Comparison of ENCODE assay signal across 16 cellular contexts in genomic region chr1:66705100-66705499, GRCh38. TPM values are rescaled to one million over a fixed set of nuclear protein-coding genes. Genes with fewer than 3 reads are reported as not detected.
DNase-seq lines count a peak whose midpoint lies in the region; ATAC-seq and TF ChIP-seq lines count a peak whose summit lies in the region.
"Had no signal": no experiment of that assay in that cellular context is flagged by ENCODE, and none has a peak within 500 bp of the region (broad histone marks: within the 10 kb centered on the region; RNA-seq: fewer than 3 reads in every experiment).

No MANE protein-coding gene starts in this region.

- TF ChIP-seq CTCF in adrenal gland (IDR thresholded peaks at IDR 0.05) (no peak), hepatocyte (IDR thresholded peaks at IDR 0.05; ENCODE audit: poor library complexity) (no peak), smooth muscle cell (IDR thresholded peaks at IDR 0.05; ENCODE audit: borderline replicate concordance, insufficient read depth, poor library complexity, severe bottlenecking) (no peak), ovary (IDR thresholded peaks at IDR 0.05) (no peak), WTC11 (IDR thresholded peaks at IDR 0.05) (no peak)

- no peaks in the 10 kb centered on the region for H3K36me3 ChIP-seq in adrenal gland (replicated peaks in 1 of 2)
- no peaks in the 10 kb centered on the region for H3K36me3 ChIP-seq in hepatocyte (replicated peaks; ENCODE audit: insufficient read depth, low read depth)
- no peaks in the 10 kb centered on the region for H3K36me3 ChIP-seq in smooth muscle cell (ENCODE audit: low read depth)
- H3K36me3 ChIP-seq in ovary, result no peaks in the 10 kb centered on the region
- H3K36me3 ChIP-seq: suprapubic skin had no signal

- no peak overlapping the region for H3K4me3 ChIP-seq in adrenal gland
- H3K4me3 ChIP-seq in hepatocyte, result no peak overlapping the region
- H3K4me3 ChIP-seq in smooth muscle cell, result no peak overlapping the region
- H3K4me3 ChIP-seq in ovary, result no peak overlapping the region
- H3K4me3 ChIP-seq: skin epidermis, suprapubic skin had no signal

- H3F3A ChIP-seq in smooth muscle cell (ENCODE audit: low read depth), result no peaks in the 10 kb centered on the region

- no peaks in the 10 kb centered on the region for H3K79me2 ChIP-seq in hepatocyte
- H3K79me2 ChIP-seq in smooth muscle cell (ENCODE audit: low read depth), result no peaks in the 10 kb centered on the region

- H3K9me3 ChIP-seq in adrenal gland (replicated peaks in 1 of 3) (no peaks in the 10 kb centered on the region), hepatocyte (ENCODE audit: low read depth) (no peaks in the 10 kb centered on the region), smooth muscle cell (replicated peaks; ENCODE audit: low read depth) (no peaks in the 10 kb centered on the region), ovary (no peaks in the 10 kb centered on the region)
- H3K9me3 ChIP-seq: suprapubic skin had no signal

- POLR2A ChIA-PET in WTC11 (lab: Charles Lee), result no interaction called here

- no peaks in the 10 kb centered on the region for H3K36me3 Mint-ChIP-seq in WTC11
- H3K36me3 Mint-ChIP-seq: naive B cell had no signal

- DNase-seq in ELR (ENCODE audit: low read depth) (peak; percentile 88), adrenal gland (peak; percentile 25 to 67 (median 38)), hepatocyte (ENCODE audit: low spot score) (peak; percentile 56), smooth muscle cell (lab: John Stamatoyannopoulos, UW; ENCODE audit: unreplicated experiment) (no peak), C1 segment of cervical spinal cord (lab: John Stamatoyannopoulos, UW) (no peak), ovary (no peak), WTC11 (ENCODE audit: low spot score) (no peak), NCI-H446 treated with DMSO at 0.1 percent for 48 hours (lab: John Stamatoyannopoulos, UW) (no peak)
- DNase-seq: activated gamma-delta T cell, COR-L47, naive B cell, SHP77 had no signal

- peak overlapping the region in 1 of 5 donors; percentile 15 for H3K27ac ChIP-seq in adrenal gland
- H3K27ac ChIP-seq in hepatocyte, result peak overlapping the region; percentile 64
- H3K27ac ChIP-seq in smooth muscle cell (ENCODE audit: low read depth), result no peak overlapping the region
- no peak overlapping the region for H3K27ac ChIP-seq in ovary
- H3K27ac ChIP-seq: suprapubic skin had no signal

- H3K27me3 ChIP-seq in adrenal gland (no peaks in the 10 kb centered on the region), hepatocyte (no peaks in the 10 kb centered on the region), smooth muscle cell (ENCODE audit: low read depth) (no peaks in the 10 kb centered on the region), ovary (no peaks in the 10 kb centered on the region)
- H3K27me3 ChIP-seq: suprapubic skin had no signal

- no peaks in the 10 kb centered on the region for H3K27me3 Mint-ChIP-seq in WTC11 (ENCODE audit: low read depth)

- 20 to 36% (median 33%) methylated on average over 5 of the region's 5 CpGs for WGBS in adrenal gland, 4 donors
- 48% methylated on average over 5 of the region's 5 CpGs for WGBS in hepatocyte (ENCODE audit: low lambda C conversion rate, missing lambda C conversion rate)
- 66% methylated on average over 5 of the region's 5 CpGs for WGBS in smooth muscle cell (ENCODE audit: low lambda C conversion rate)
- WGBS in ovary, 3 donors, result 66 to 72% (median 68%) methylated on average over 5 of the region's 5 CpGs

- no peak overlapping the region for H2AFZ ChIP-seq in hepatocyte
- peak overlapping the region; percentile 5 for H2AFZ ChIP-seq in smooth muscle cell (ENCODE audit: low read depth)

- H3K4me1 Mint-ChIP-seq in WTC11, result peaks cover 2% of the 10 kb centered on the region; the same call in 1 of the 2 replicates
- H3K4me1 Mint-ChIP-seq: central memory CD8-positive, alpha-beta T cell; naive B cell had no signal

- intact Hi-C loops in adrenal gland (cut with DNase I) (no loop called here), ovary (cut with DNase I) (no loop called here)

- H3K4me2 ChIP-seq in hepatocyte, result peak overlapping the region; percentile 10
- no peak overlapping the region for H3K4me2 ChIP-seq in smooth muscle cell

- no peak overlapping the region for H3K27ac Mint-ChIP-seq in WTC11
- H3K27ac Mint-ChIP-seq: naive B cell had no signal

- CTCF ChIA-PET in WTC11 (lab: Charles Lee), result no interaction called here

- TF ChIP-seq POLR2A in adrenal gland (IDR thresholded peaks at IDR 0.05) (no peak), ovary (IDR thresholded peaks at IDR 0.05) (no peak)

- H3K4me1 ChIP-seq in adrenal gland (replicated peaks in 1 of 2) (no peaks in the 10 kb centered on the region), hepatocyte (ENCODE audit: insufficient read depth) (no peaks in the 10 kb centered on the region), smooth muscle cell (ENCODE audit: low read depth) (no peaks in the 10 kb centered on the region), ovary (ENCODE audit: insufficient read depth) (no peaks in the 10 kb centered on the region)
- H3K4me1 ChIP-seq: suprapubic skin had no signal

- no peaks in the 10 kb centered on the region for H4K20me1 ChIP-seq in hepatocyte (ENCODE audit: insufficient read depth, poor library complexity, severe bottlenecking)
- H4K20me1 ChIP-seq in smooth muscle cell (ENCODE audit: low read depth), result no peaks in the 10 kb centered on the region

- no peaks in the 10 kb centered on the region for H3K9me3 Mint-ChIP-seq in WTC11
- H3K9me3 Mint-ChIP-seq: central memory CD8-positive, alpha-beta T cell; naive B cell had no signal

- H3K9me2 ChIP-seq in hepatocyte (replicated peaks; ENCODE audit: insufficient read depth), result no peaks in the 10 kb centered on the region

- H3K9ac ChIP-seq in smooth muscle cell (ENCODE audit: low read depth), result no peak overlapping the region

- no peak for TF ChIP-seq EP300 in ovary (IDR thresholded peaks at IDR 0.05)

- no peak for ATAC-seq in WTC11

- H3K4me3 Mint-ChIP-seq in WTC11, result no peak overlapping the region
- H3K4me3 Mint-ChIP-seq: central memory CD8-positive, alpha-beta T cell; naive B cell had no signal

TF ChIP-seq in WTC11, 78 proteins besides CTCF, POLR2A, EP300 and RAD21 (continues in another document):
- TF ChIP-seq GRHL2 (CRISPR knock-in tag; IDR thresholded peaks at IDR 0.05; ENCODE audit: insufficient replicate concordance, severe bottlenecking) (no peak), NFATC4 (CRISPR knock-in tag; IDR thresholded peaks at IDR 0.05) (no peak), RELA (CRISPR knock-in tag; IDR thresholded peaks at IDR 0.05; ENCODE audit: borderline replicate concordance) (no peak), JAZF1 (CRISPR knock-in tag; IDR thresholded peaks at IDR 0.05) (no peak), NR3C1 (CRISPR knock-in tag; conservative IDR thresholded peaks at IDR 0.05; ENCODE audit: low read depth) (no peak), TP53 (CRISPR knock-in tag; IDR thresholded peaks at IDR 0.05) (no peak), ZNF512 (CRISPR knock-in tag; IDR thresholded peaks at IDR 0.05; ENCODE audit: borderline replicate concordance) (no peak), ZNF396 (CRISPR knock-in tag; IDR thresholded peaks at IDR 0.05; ENCODE audit: borderline replicate concordance) (no peak)
- TF ChIP-seq, protein P1, sequence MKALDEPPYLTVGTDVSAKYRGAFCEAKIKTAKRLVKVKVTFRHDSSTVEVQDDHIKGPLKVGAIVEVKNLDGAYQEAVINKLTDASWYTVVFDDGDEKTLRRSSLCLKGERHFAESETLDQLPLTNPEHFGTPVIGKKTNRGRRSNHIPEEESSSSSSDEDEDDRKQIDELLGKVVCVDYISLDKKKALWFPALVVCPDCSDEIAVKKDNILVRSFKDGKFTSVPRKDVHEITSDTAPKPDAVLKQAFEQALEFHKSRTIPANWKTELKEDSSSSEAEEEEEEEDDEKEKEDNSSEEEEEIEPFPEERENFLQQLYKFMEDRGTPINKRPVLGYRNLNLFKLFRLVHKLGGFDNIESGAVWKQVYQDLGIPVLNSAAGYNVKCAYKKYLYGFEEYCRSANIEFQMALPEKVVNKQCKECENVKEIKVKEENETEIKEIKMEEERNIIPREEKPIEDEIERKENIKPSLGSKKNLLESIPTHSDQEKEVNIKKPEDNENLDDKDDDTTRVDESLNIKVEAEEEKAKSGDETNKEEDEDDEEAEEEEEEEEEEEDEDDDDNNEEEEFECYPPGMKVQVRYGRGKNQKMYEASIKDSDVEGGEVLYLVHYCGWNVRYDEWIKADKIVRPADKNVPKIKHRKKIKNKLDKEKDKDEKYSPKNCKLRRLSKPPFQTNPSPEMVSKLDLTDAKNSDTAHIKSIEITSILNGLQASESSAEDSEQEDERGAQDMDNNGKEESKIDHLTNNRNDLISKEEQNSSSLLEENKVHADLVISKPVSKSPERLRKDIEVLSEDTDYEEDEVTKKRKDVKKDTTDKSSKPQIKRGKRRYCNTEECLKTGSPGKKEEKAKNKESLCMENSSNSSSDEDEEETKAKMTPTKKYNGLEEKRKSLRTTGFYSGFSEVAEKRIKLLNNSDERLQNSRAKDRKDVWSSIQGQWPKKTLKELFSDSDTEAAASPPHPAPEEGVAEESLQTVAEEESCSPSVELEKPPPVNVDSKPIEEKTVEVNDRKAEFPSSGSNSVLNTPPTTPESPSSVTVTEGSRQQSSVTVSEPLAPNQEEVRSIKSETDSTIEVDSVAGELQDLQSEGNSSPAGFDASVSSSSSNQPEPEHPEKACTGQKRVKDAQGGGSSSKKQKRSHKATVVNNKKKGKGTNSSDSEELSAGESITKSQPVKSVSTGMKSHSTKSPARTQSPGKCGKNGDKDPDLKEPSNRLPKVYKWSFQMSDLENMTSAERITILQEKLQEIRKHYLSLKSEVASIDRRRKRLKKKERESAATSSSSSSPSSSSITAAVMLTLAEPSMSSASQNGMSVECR (CRISPR knock-in tag; IDR thresholded peaks at IDR 0.05; ENCODE audit: borderline replicate concordance), result no peak

RNA-seq across cellular contexts. Expression of gene DYNLT5, which starts 47.2 kb away (rescaled TPM):
- 1 to 10 TPM in 2 of 8 donors, under 1 TPM in 3, not detected in 3; 0.21 to 2.0 (median 0.50) TPM for total RNA-seq in adrenal gland
- under 1 TPM; 0.33 to 0.80 (median 0.40) TPM for polyA plus RNA-seq in adrenal gland
- 0.10 TPM in 1 of 2 replicates, not detected in the other for total RNA-seq in hepatocyte
- 0.13 TPM in 1 of 2 replicates, not detected in the other for polyA plus RNA-seq in hepatocyte
- total RNA-seq in smooth muscle cell, result 0.58 and 1.3 TPM in 2 replicates
- polyA plus RNA-seq in smooth muscle cell, result not detected in 2 replicates
- total RNA-seq in ovary, result 10 to 100 TPM in 1 of 7 donors, 1 to 10 TPM in 1, under 1 TPM in 5; 0.23 to 11.4 (median 0.60) TPM
- under 1 TPM; 0.05 to 0.48 TPM for polyA plus RNA-seq in ovary
- total RNA-seq in WTC11 (2021), result 1.3 to 1.8 TPM (median 1.6 TPM) in 3 replicates
- polyA plus RNA-seq: keratinocyte had no signal

Comparison
In these comparisons a context has a peak if more than half of its experiments do, and no peak if none do; other contexts are left out.
1. DNase-seq: peak in ELR (single experiment), adrenal gland (7 of 7) and hepatocyte (single experiment); none in smooth muscle cell (single experiment), C1 segment of cervical spinal cord (0 of 14), ovary (0 of 5), WTC11 (single experiment) and NCI-H446 treated with DMSO at 0.1 percent for 48 hours (single experiment).